In genomic region chr11:113138731-113139130, GRCh38 we compare ENCODE assay signal across 24 cellular contexts.
"Had no signal": no experiment of that assay in that cellular context is flagged by ENCODE, and none has a peak within 500 bp of the region (broad histone marks: within the 10 kb centered on the region; RNA-seq: fewer than 3 reads in every experiment).

No MANE protein-coding gene starts in this region.

- H3K36me3 ChIP-seq: adrenal gland, ascending aorta, brain microvascular endothelial cell, left ventricle myocardium inferior, spleen, thoracic aorta had no signal

- H3K27ac ChIP-seq: adrenal gland, ascending aorta, brain microvascular endothelial cell, left ventricle myocardium inferior, spleen, thoracic aorta had no signal

- DNase-seq: activated CD4-positive, alpha-beta memory T cell treated with anti-CD3 and anti-CD28 coated beads for 36 hours; activated CD4-positive, alpha-beta T cell treated with anti-CD3 and anti-CD28 coated beads for 36 hours; activated CD4-positive, CD25-positive, alpha-beta regulatory T cell; activated CD8-positive, alpha-beta memory T cell treated with anti-CD3 and anti-CD28 coated beads, Interleukin-2, amount 50 U/mL, for 4 hours; activated effector memory CD4-positive, alpha-beta T cell treated with anti-CD3 and anti-CD28 coated beads, Interleukin-2, amount 50 U/mL, for 16 hours; activated naive CD4-positive, alpha-beta T cell treated with anti-CD3 and anti-CD28 coated beads for 36 hours; activated naive CD8-positive, alpha-beta T cell treated with anti-CD3 and anti-CD28 coated beads for 36 hours; activated T-cell treated with anti-CD3 and anti-CD28 coated beads, Interleukin-2, amount 50 U/mL, for 1 hour; adrenal gland; brain microvascular endothelial cell; cortex of kidney; foreskin melanocyte; left ventricle myocardium inferior; mesendoderm; posterior cingulate gyrus; right cardiac atrium; spleen; stimulated activated naive CD4-positive, alpha-beta T cell; trophoblast cell had no signal

- H3K9me3 ChIP-seq: adrenal gland, ascending aorta, left ventricle myocardium inferior, spleen, thoracic aorta had no signal

- H3K27me3 ChIP-seq: adrenal gland, ascending aorta, brain microvascular endothelial cell had no signal

- H3K4me1 ChIP-seq: ascending aorta, spleen had no signal

- H3K4me3 ChIP-seq: adrenal gland, ascending aorta, left ventricle myocardium inferior, lung, spleen, thoracic aorta had no signal

- ATAC-seq: activated CD4-positive, alpha-beta T cell treated with anti-CD3 and anti-CD28 coated beads for 36 hours; esophagus mucosa; natural killer cell treated with Interleukin-12 subunit alpha and Interleukin-12 subunit beta and Interleukin-15 and Interleukin-18, amount 100 ng/mL, for 72 hours; right cardiac atrium had no signal
